In genomic region chr11:65584723-65585171, GRCh38 we compare ENCODE assay signal across 24 cellular contexts. TPM values are rescaled to one million over a fixed set of nuclear protein-coding genes. Genes with fewer than 3 reads are reported as not detected.
DNase-seq lines count a peak whose midpoint lies in the region; ATAC-seq, FAIRE-seq and TF ChIP-seq lines count a peak whose summit lies in the region.
"Had no signal": no experiment of that assay in that cellular context is flagged by ENCODE, and none has a peak within 500 bp of the region (broad histone marks: within the 10 kb centered on the region; RNA-seq: fewer than 3 reads in every experiment).

No MANE protein-coding gene starts in this region.

- H3K36me3 ChIP-seq in HUES48 (ENCODE audit: control insufficient read depth, insufficient read depth, low read length) (no peaks in the 10 kb centered on the region), kidney (ENCODE audit: control insufficient read depth in 1 of 2, insufficient read depth in 2 of 2, low read length in 2 of 2) (peaks cover 0 to 5% of the 10 kb centered on the region in 2 donors)
- H3K36me3 ChIP-seq: right lobe of liver, uterus had no signal

- H3K9me3 ChIP-seq in HUES48 (ENCODE audit: control insufficient read depth, insufficient read depth, low read length): no peaks in the 10 kb centered on the region
- no peaks in the 10 kb centered on the region for H3K9me3 ChIP-seq in kidney (ENCODE audit: control insufficient read depth in 1 of 2, low read length in 2 of 2)
- H3K9me3 ChIP-seq: right lobe of liver, uterus had no signal

- H3K4me1 ChIP-seq in HUES48 (ENCODE audit: control insufficient read depth, insufficient read depth, low read length) (no peaks in the 10 kb centered on the region; the same call in 1 of the 2 replicates), kidney (ENCODE audit: control insufficient read depth in 1 of 2, insufficient read depth in 1 of 2, low read depth in 1 of 2, low read length in 2 of 2) (peaks cover 0 to 9% of the 10 kb centered on the region in 2 donors)
- H3K4me1 ChIP-seq: right lobe of liver had no signal

- H3K4me3 ChIP-seq in HUES48 (ENCODE audit: low read depth, low read length): peak overlapping the region; percentile 4; the same call in 1 of the 2 replicates
- H3K4me3 ChIP-seq in kidney (ENCODE audit: low read length in 2 of 2): no peak overlapping the region
- H3K4me3 ChIP-seq: GM23248, PC-9, right lobe of liver, uterus had no signal

- TF ChIP-seq CTCF in brain (conservative IDR thresholded peaks at IDR 0.05): no peak
- no peak for TF ChIP-seq CTCF in kidney (IDR thresholded peaks at IDR 0.05; ENCODE audit: borderline replicate concordance, extremely low read depth, insufficient read depth)

- H3K27me3 ChIP-seq in HUES48 (ENCODE audit: control insufficient read depth, insufficient read depth, low read length): peaks cover 56% of the 10 kb centered on the region
- H3K27me3 ChIP-seq: right lobe of liver, uterus had no signal

- no peak overlapping the region for H3K9ac ChIP-seq in HUES48 (ENCODE audit: low read depth, low read length)
- H3K9ac ChIP-seq in kidney (ENCODE audit: low read length in 2 of 2): no peak overlapping the region
- H3K9ac ChIP-seq: GM23248 had no signal

- H3K9me3 Mint-ChIP-seq in brain: peaks cover 0 to 2% (median 0%) of the 10 kb centered on the region in 5 experiments
- no peaks in the 10 kb centered on the region for H3K9me3 Mint-ChIP-seq in stimulated activated effector memory CD8-positive, alpha-beta T cell treated with anti-CD3 and anti-CD28 coated beads, Interleukin-12 subunit alpha, Interleukin-12 subunit beta, amount 100 ng/mL, for 72 hours
- no peaks in the 10 kb centered on the region for H3K9me3 Mint-ChIP-seq in activated CD4-positive, alpha-beta memory T cell treated with anti-CD3 and anti-CD28 coated beads for 36 hours
- H3K9me3 Mint-ChIP-seq: activated T-helper 17 cell treated with anti-CD3 and anti-CD28 coated beads, Interleukin-2, amount 50 U/mL, for 72 hours; CD8-positive, alpha-beta memory T cell; stimulated activated naive CD8-positive, alpha-beta T cell treated with anti-CD3 and anti-CD28 coated beads, Interleukin-15, Interleukin-2, amounts not matched to agents 100 ng/mL and 50 ng/mL, for 24 hours had no signal

- peaks cover 30% of the 10 kb centered on the region for H3K4me1 Mint-ChIP-seq in brain
- peaks cover 83% of the 10 kb centered on the region for H3K4me1 Mint-ChIP-seq in stimulated activated effector memory CD8-positive, alpha-beta T cell treated with anti-CD3 and anti-CD28 coated beads, Interleukin-12 subunit alpha, Interleukin-12 subunit beta, amount 100 ng/mL, for 72 hours
- H3K4me1 Mint-ChIP-seq in activated CD4-positive, alpha-beta memory T cell treated with anti-CD3 and anti-CD28 coated beads for 36 hours (ENCODE audit: low read depth): peaks cover 30% of the 10 kb centered on the region

- H3K27me3 Mint-ChIP-seq in brain: peaks cover 15% of the 10 kb centered on the region
- no peaks in the 10 kb centered on the region for H3K27me3 Mint-ChIP-seq in activated CD4-positive, alpha-beta memory T cell treated with anti-CD3 and anti-CD28 coated beads for 36 hours
- H3K27me3 Mint-ChIP-seq: activated T-helper 17 cell treated with anti-CD3 and anti-CD28 coated beads, Interleukin-2, amount 50 U/mL, for 72 hours; CD8-positive, alpha-beta memory T cell; stimulated activated naive CD8-positive, alpha-beta T cell treated with anti-CD3 and anti-CD28 coated beads, Interleukin-15, Interleukin-2, amounts not matched to agents 100 ng/mL and 50 ng/mL, for 24 hours had no signal

- ATAC-seq in stimulated activated effector memory CD8-positive, alpha-beta T cell treated with anti-CD3 and anti-CD28 coated beads, Interleukin-12 subunit alpha, Interleukin-12 subunit beta, amount 100 ng/mL, for 72 hours: no peak
- ATAC-seq: activated T-helper 17 cell treated with anti-CD3 and anti-CD28 coated beads, Interleukin-2, amount 50 U/mL, for 72 hours; left lobe of liver; right lobe of liver had no signal

- CTCF ChIA-PET in activated CD4-positive, alpha-beta memory T cell treated with anti-CD3 and anti-CD28 coated beads for 36 hours (lab: Charles Lee): interaction anchor here (1.1 to 10.1 kb wide), 4 partner anchors 7 to 13 kb away, joined by 3 to 126 read pairs (median 46); partner anchors contain the start of genes EHBP1L1, FAM89B, KCNK7 and ZNRD2

- FAIRE-seq in kidney (lab: Jason Lieb, UNC): no peak

- POLR2A ChIA-PET in activated CD4-positive, alpha-beta memory T cell treated with anti-CD3 and anti-CD28 coated beads for 36 hours (lab: Charles Lee): interaction anchor here (5.9 kb wide), 1 partner anchor 8 kb away, joined by 68 read pairs; the partner anchor contains the start of gene EHBP1L1

- peak; percentile 84 for DNase-seq in kidney
- no peak for DNase-seq in stimulated activated effector memory CD8-positive, alpha-beta T cell treated with anti-CD3 and anti-CD28 coated beads, Interleukin-12 subunit alpha, Interleukin-12 subunit beta, amount 100 ng/mL, for 72 hours (ENCODE audit: low spot score in 2 of 2)
- DNase-seq in NCI-H1092 treated with DMSO at 0.1 percent for 48 hours (lab: John Stamatoyannopoulos, UW): no peak
- DNase-seq in activated CD4-positive, alpha-beta memory T cell treated with anti-CD3 and anti-CD28 coated beads for 36 hours: no peak
- no peak for DNase-seq in activated effector memory CD4-positive, alpha-beta T cell treated with anti-CD3 and anti-CD28 coated beads, Interleukin-2, amount 50 U/mL, for 16 hours
- DNase-seq in dermis blood vessel endothelial cell: no peak
- DNase-seq: activated CD4-positive, alpha-beta T cell treated with anti-CD3 and anti-CD28 coated beads for 1 hour; CD8-positive, alpha-beta memory T cell; central memory CD4-positive, alpha-beta T cell; DND-41; GM23248; Karpas-422; NCI-H1048; NCI-H524 treated with DMSO at 0.1 percent for 48 hours; PC-9; right lobe of liver; T-helper 9 cell; uterus had no signal

- H3K27ac ChIP-seq in HUES48 (ENCODE audit: low read depth, low read length) (no peak overlapping the region), kidney (ENCODE audit: low read depth in 2 of 2, low read length in 2 of 2) (no peak overlapping the region)
- H3K27ac ChIP-seq: GM23248, HL-60, PC-9, right lobe of liver, uterus had no signal

- intact Hi-C loops in kidney (cut with DNase I): no loop called here
- intact Hi-C loops in activated CD4-positive, alpha-beta memory T cell treated with anti-CD3 and anti-CD28 coated beads for 36 hours (cut with micrococcal nuclease): no loop called here

- H3K4me3 Mint-ChIP-seq in brain: peak overlapping the region in 3 of 5 experiments; percentile 40 to 71 (median 71)
- H3K4me3 Mint-ChIP-seq in stimulated activated effector memory CD8-positive, alpha-beta T cell treated with anti-CD3 and anti-CD28 coated beads, Interleukin-12 subunit alpha, Interleukin-12 subunit beta, amount 100 ng/mL, for 72 hours: no peak overlapping the region
- H3K4me3 Mint-ChIP-seq in activated CD4-positive, alpha-beta memory T cell treated with anti-CD3 and anti-CD28 coated beads for 36 hours: no peak overlapping the region
- H3K4me3 Mint-ChIP-seq: activated T-helper 17 cell treated with anti-CD3 and anti-CD28 coated beads, Interleukin-2, amount 50 U/mL, for 72 hours; CD8-positive, alpha-beta memory T cell; stimulated activated naive CD8-positive, alpha-beta T cell treated with anti-CD3 and anti-CD28 coated beads, Interleukin-15, Interleukin-2, amounts not matched to agents 100 ng/mL and 50 ng/mL, for 24 hours had no signal

- peak overlapping the region in 1 of 5 experiments; percentile 53 for H3K27ac Mint-ChIP-seq in brain
- H3K27ac Mint-ChIP-seq in stimulated activated effector memory CD8-positive, alpha-beta T cell treated with anti-CD3 and anti-CD28 coated beads, Interleukin-12 subunit alpha, Interleukin-12 subunit beta, amount 100 ng/mL, for 72 hours: peak overlapping the region; percentile 94
- H3K27ac Mint-ChIP-seq in activated CD4-positive, alpha-beta memory T cell treated with anti-CD3 and anti-CD28 coated beads for 36 hours: no peak overlapping the region
- H3K27ac Mint-ChIP-seq: stimulated activated naive CD8-positive, alpha-beta T cell treated with anti-CD3 and anti-CD28 coated beads, Interleukin-15, Interleukin-2, amounts not matched to agents 100 ng/mL and 50 ng/mL, for 24 hours had no signal

- H3K36me3 Mint-ChIP-seq in brain: peaks cover 9% of the 10 kb centered on the region
- H3K36me3 Mint-ChIP-seq in stimulated activated effector memory CD8-positive, alpha-beta T cell treated with anti-CD3 and anti-CD28 coated beads, Interleukin-12 subunit alpha, Interleukin-12 subunit beta, amount 100 ng/mL, for 72 hours: peaks cover 94% of the 10 kb centered on the region
- peaks cover 34% of the 10 kb centered on the region for H3K36me3 Mint-ChIP-seq in activated CD4-positive, alpha-beta memory T cell treated with anti-CD3 and anti-CD28 coated beads for 36 hours

RNA-seq across cellular contexts. Expression of gene EHBP1L1, which starts 8.9 kb away (rescaled TPM):
- 8.2 TPM for polyA plus RNA-seq in brain (ENCODE audit: insufficient read depth, low read depth, low replicate concordance)
- total RNA-seq in kidney: 95.4 TPM
- 20.5 TPM for polyA plus RNA-seq in kidney (ENCODE audit: insufficient read depth, low read depth, low replicate concordance)
- 100 to 1,000 TPM; 137 to 141 TPM for total RNA-seq in activated CD4-positive, alpha-beta memory T cell treated with anti-CD3 and anti-CD28 coated beads for 36 hours
- 15.7 and 15.9 TPM in 2 replicates for total RNA-seq in dermis blood vessel endothelial cell

RNA-seq across cellular contexts. Expression of gene KCNK7, which starts 10.9 kb away (rescaled TPM):
- polyA plus RNA-seq in brain (ENCODE audit: insufficient read depth, low read depth, low replicate concordance) (0.68 TPM), kidney (ENCODE audit: insufficient read depth, low read depth, low replicate concordance) (not detected)
- total RNA-seq in kidney (0.25 TPM), dermis blood vessel endothelial cell (0.14 and 0.17 TPM in 2 replicates)
- total RNA-seq in activated CD4-positive, alpha-beta memory T cell treated with anti-CD3 and anti-CD28 coated beads for 36 hours: under 1 TPM; 0.29 to 0.31 TPM
- total RNA-seq: GM23248, left lobe of liver, PC-9 had no signal
- polyA plus RNA-seq: CD8-positive, alpha-beta memory T cell; GM23248 had no signal

RNA-seq across cellular contexts. Expression of gene FAM89B, which starts 12.4 kb away (rescaled TPM):
- polyA plus RNA-seq in brain (ENCODE audit: insufficient read depth, low read depth, low replicate concordance) (116 TPM), kidney (ENCODE audit: insufficient read depth, low read depth, low replicate concordance) (33.5 TPM)
- total RNA-seq in kidney (36.7 TPM), dermis blood vessel endothelial cell (23.3 and 24.8 TPM in 2 replicates)
- total RNA-seq in activated CD4-positive, alpha-beta memory T cell treated with anti-CD3 and anti-CD28 coated beads for 36 hours: 10 to 100 TPM; 25.3 to 28.3 TPM

RNA-seq across cellular contexts. Expression of gene ZNRD2, which starts 14.5 kb away (rescaled TPM):
- polyA plus RNA-seq in brain (ENCODE audit: insufficient read depth, low read depth, low replicate concordance): 108 TPM
- 32.0 TPM for total RNA-seq in kidney
- 60.4 TPM for polyA plus RNA-seq in kidney (ENCODE audit: insufficient read depth, low read depth, low replicate concordance)
- 10 to 100 TPM; 48.1 to 51.1 TPM for total RNA-seq in activated CD4-positive, alpha-beta memory T cell treated with anti-CD3 and anti-CD28 coated beads for 36 hours
- total RNA-seq in dermis blood vessel endothelial cell: 38.7 and 47.5 TPM in 2 replicates

RNA-seq across cellular contexts. Expression of gene LTBP3, which starts 26.6 kb away (rescaled TPM):
- polyA plus RNA-seq in brain (ENCODE audit: insufficient read depth, low read depth, low replicate concordance) (48.9 TPM), kidney (ENCODE audit: insufficient read depth, low read depth, low replicate concordance) (61.6 TPM)
- total RNA-seq in kidney (165 TPM), dermis blood vessel endothelial cell (31.1 and 48.2 TPM in 2 replicates)
- total RNA-seq in activated CD4-positive, alpha-beta memory T cell treated with anti-CD3 and anti-CD28 coated beads for 36 hours: 10 to 100 TPM; 60.7 to 63.3 TPM

Comparison
In these comparisons a context has a peak if more than half of its experiments do, and no peak if none do; other contexts are left out.
1. H3K4me3 Mint-ChIP-seq: peak in brain (3 of 5); none in stimulated activated effector memory CD8-positive, alpha-beta T cell treated with anti-CD3 and anti-CD28 coated beads, Interleukin-12 subunit alpha, Interleukin-12 subunit beta, amount 100 ng/mL, for 72 hours (single experiment) and activated CD4-positive, alpha-beta memory T cell treated with anti-CD3 and anti-CD28 coated beads for 36 hours (single experiment).